ENCODE assay signal across 23 cellular contexts in the genomic region with DNA sequence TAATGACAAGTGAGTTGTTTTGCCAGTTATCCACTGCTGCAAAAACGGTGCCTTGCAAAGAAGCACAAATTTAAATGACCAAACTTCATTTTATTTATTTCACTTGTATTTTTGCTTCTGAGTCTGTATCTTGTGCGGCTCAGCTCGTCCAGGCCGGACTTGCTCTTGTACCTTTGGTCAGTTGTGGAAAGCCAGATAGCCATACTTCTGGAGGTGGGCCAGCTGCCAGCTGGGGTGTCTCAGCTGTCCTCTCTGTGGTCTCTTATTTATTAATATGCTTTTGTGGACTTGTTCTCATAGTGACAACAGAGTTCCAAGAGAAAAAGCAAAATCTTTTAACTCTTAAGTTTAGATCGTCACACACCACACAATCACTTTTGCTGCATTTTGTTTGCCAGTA.
A peak's percentile ranks its signal among the peaks of the same experiment; 100 is the strongest.
DNase-seq lines count a peak whose midpoint lies in the region; ATAC-seq, FAIRE-seq and TF ChIP-seq lines count a peak whose summit lies in the region.
"Had no signal": no experiment of that assay in that cellular context is flagged by ENCODE, and none has a peak within 500 bp of the region (broad histone marks: within the 10 kb centered on the region; RNA-seq: fewer than 3 reads in every experiment).

No MANE protein-coding gene starts in this region.

- no peak overlapping the region for H3K4me3 Mint-ChIP-seq in stimulated activated memory B cell treated with anti-CD40 and anti-IgM and Interleukin-4, amounts not matched to agents 10 μg/mL and 1 μg/mL and 100 μg/mL, for 72 hours
- H3K4me3 Mint-ChIP-seq: CD4-positive, alpha-beta memory T cell; GM23338 had no signal

- no peaks in the 10 kb centered on the region for H4K20me1 ChIP-seq in HepG2 (ENCODE audit: insufficient read depth, low read length)
- H4K20me1 ChIP-seq: BLaER1 treated with 17β-estradiol and CSF1 and Interleukin-3, amounts not matched to agents 10 nM and 100 nM had no signal

- H3K4me1 Mint-ChIP-seq in stimulated activated memory B cell treated with anti-CD40 and anti-IgM and Interleukin-4, amounts not matched to agents 10 μg/mL and 1 μg/mL and 100 μg/mL, for 72 hours, result peaks cover 6% of the 10 kb centered on the region

- CTCF ChIA-PET in HepG2 (lab: Yijun Ruan, JAX; ENCODE audit: low intra/inter-chr PET ratio, low total read pairs), result no interaction called here

- H3K36me3 Mint-ChIP-seq in stimulated activated memory B cell treated with anti-CD40 and anti-IgM and Interleukin-4, amounts not matched to agents 10 μg/mL and 1 μg/mL and 100 μg/mL, for 72 hours, result peaks cover 44% of the 10 kb centered on the region

- POLR2A ChIA-PET in HepG2 (lab: Yijun Ruan, JAX), result no interaction called here

- no peak for DNase-seq in right lobe of liver
- no peak for DNase-seq in HepG2 (ENCODE audit: low spot score)
- DNase-seq in body of pancreas, result peak in 3 of 4 donors; percentile 16 to 58 (median 18)
- peak; percentile 86 for DNase-seq in myocyte (ENCODE audit: low read depth)
- no peak for DNase-seq in NCI-H69 (lab: John Stamatoyannopoulos, UW)
- no peak for DNase-seq in NCI-H1417 (lab: John Stamatoyannopoulos, UW)
- DNase-seq: ACHN; CD4-positive, alpha-beta memory T cell; DND-41; HCEC 1CT; KBM-7; NCI-H1092 treated with DMSO at 0.1 percent for 48 hours; NCI-H146; NCI-H2029; NCI-H2227 treated with DMSO at 0.1 percent for 48 hours; NCI-H524; NCI-H82 had no signal

- no peak for TF ChIP-seq CTCF in right lobe of liver (IDR thresholded peaks at IDR 0.05)
- TF ChIP-seq CTCF in HepG2 (CRISPR knock-in tag; IDR thresholded peaks at IDR 0.05), result no peak
- no peak for TF ChIP-seq CTCF in body of pancreas (IDR thresholded peaks at IDR 0.05)

- TF ChIP-seq RAD21 in HepG2 (CRISPR knock-in tag; IDR thresholded peaks at IDR 0.05), result no peak

- no peak overlapping the region for H2AFZ ChIP-seq in HepG2 (ENCODE audit: low read length)
- H2AFZ ChIP-seq: GM23338 had no signal

- in situ Hi-C loops in HepG2 (cut with HindIII; ENCODE audit: extremely low pct_ligation_motif_present, low pct_unique_long_range_greater_than_20kb), result no loop called here

- TF ChIP-seq EP300 in HepG2 (IDR thresholded peaks at IDR 0.05; ENCODE audit: low read depth in 2 of 2, low read length in 2 of 2), result no peak
- TF ChIP-seq EP300 in HepG2 (CRISPR knock-in tag; IDR thresholded peaks at IDR 0.05; ENCODE audit: borderline replicate concordance), result no peak

- H3K9me3 ChIP-seq in right lobe of liver, result no peaks in the 10 kb centered on the region
- no peaks in the 10 kb centered on the region for H3K9me3 ChIP-seq in HepG2 (ENCODE audit: low read length)
- H3K9me3 ChIP-seq in body of pancreas, result no peaks in the 10 kb centered on the region
- H3K9me3 ChIP-seq: SJSA1 had no signal

- no peaks in the 10 kb centered on the region for H3K27me3 Mint-ChIP-seq in stimulated activated memory B cell treated with anti-CD40 and anti-IgM and Interleukin-4, amounts not matched to agents 10 μg/mL and 1 μg/mL and 100 μg/mL, for 72 hours
- H3K27me3 Mint-ChIP-seq: CD4-positive, alpha-beta memory T cell had no signal

- TF ChIP-seq POLR2A in right lobe of liver (IDR thresholded peaks at IDR 0.05) (no peak), HepG2 (IDR thresholded peaks at IDR 0.05; ENCODE audit: insufficient read depth in 1 of 2, low read depth in 2 of 2, low read length in 2 of 2) (no peak), body of pancreas (IDR thresholded peaks at IDR 0.05) (no peak)

- H3K36me3 ChIP-seq in right lobe of liver (peaks cover 0 to 22% (median 14%) of the 10 kb centered on the region in 4 donors), HepG2 (replicated peaks in 1 of 2; ENCODE audit: control insufficient read depth in 1 of 2, insufficient read depth in 2 of 2, low read length in 2 of 2) (peaks cover 6 to 20% of the 10 kb centered on the region in 2 experiments), body of pancreas (replicated peaks in 1 of 2; ENCODE audit: insufficient read depth in 1 of 2, low read depth in 2 of 2) (no peaks in the 10 kb centered on the region)

- ATAC-seq in right lobe of liver, result peak in 3 of 4 donors; percentile 21 to 74 (median 54)
- ATAC-seq in HepG2, result no peak
- no peak for ATAC-seq in body of pancreas
- ATAC-seq in stimulated activated memory B cell treated with anti-CD40 and anti-IgM and Interleukin-4, amounts not matched to agents 10 μg/mL and 1 μg/mL and 100 μg/mL, for 72 hours, result no peak
- ATAC-seq: GM12878, GM23338, Panc1 had no signal

- no peak overlapping the region for H3K9ac ChIP-seq in HepG2 (ENCODE audit: insufficient read depth, low read depth, low read length)
- H3K9ac ChIP-seq: BLaER1 treated with 17β-estradiol and CSF1 and Interleukin-3, amounts not matched to agents 10 nM and 100 nM had no signal

- no peak for FAIRE-seq in HepG2 (lab: Jason Lieb, UNC)
- FAIRE-seq: GM12878 had no signal

- no TSS peak for BruUV-seq in HepG2 (replicated peaks; lab: Mats Ljungman, UMichigan)

- no peak overlapping the region for H3K27ac Mint-ChIP-seq in stimulated activated memory B cell treated with anti-CD40 and anti-IgM and Interleukin-4, amounts not matched to agents 10 μg/mL and 1 μg/mL and 100 μg/mL, for 72 hours
- H3K27ac Mint-ChIP-seq: CD4-positive, alpha-beta memory T cell; GM23338 had no signal

- H3K27me3 ChIP-seq in right lobe of liver (no peaks in the 10 kb centered on the region), HepG2 (ENCODE audit: control insufficient read depth in 1 of 2, insufficient read depth in 2 of 2, low read length in 2 of 2) (no peaks in the 10 kb centered on the region), body of pancreas (no peaks in the 10 kb centered on the region)
- H3K27me3 ChIP-seq: BLaER1 treated with 17β-estradiol and CSF1 and Interleukin-3, amounts not matched to agents 10 nM and 100 nM; SJSA1 had no signal

- no peak overlapping the region for H3K27ac ChIP-seq in right lobe of liver
- H3K27ac ChIP-seq in HepG2 (ENCODE audit: extremely low read length, insufficient read depth, low read length), result no peak overlapping the region
- H3K27ac ChIP-seq in body of pancreas, result no peak overlapping the region
- H3K27ac ChIP-seq: BLaER1 treated with 17β-estradiol and CSF1 and Interleukin-3, amounts not matched to agents 10 nM and 100 nM; SJSA1 had no signal

- H3K79me2 ChIP-seq in HepG2 (ENCODE audit: insufficient read depth, low read length), result no peaks in the 10 kb centered on the region

- peaks cover 3% of the 10 kb centered on the region for H3K9me3 Mint-ChIP-seq in stimulated activated memory B cell treated with anti-CD40 and anti-IgM and Interleukin-4, amounts not matched to agents 10 μg/mL and 1 μg/mL and 100 μg/mL, for 72 hours
- H3K9me3 Mint-ChIP-seq: GM23338 had no signal

- H3K4me2 ChIP-seq in HepG2 (ENCODE audit: low read depth, low read length), result no peak overlapping the region
- H3K4me2 ChIP-seq: BLaER1 treated with 17β-estradiol and CSF1 and Interleukin-3, amounts not matched to agents 10 nM and 100 nM; GM23338 had no signal

- H3K4me1 ChIP-seq in right lobe of liver, result peaks cover 0 to 8% (median 0%) of the 10 kb centered on the region in 4 donors
- H3K4me1 ChIP-seq in HepG2 (ENCODE audit: insufficient read depth, low read length), result peaks cover 7% of the 10 kb centered on the region
- H3K4me1 ChIP-seq in body of pancreas, result peaks cover 11% of the 10 kb centered on the region
- H3K4me1 ChIP-seq: BLaER1 treated with 17β-estradiol and CSF1 and Interleukin-3, amounts not matched to agents 10 nM and 100 nM; SJSA1 had no signal

- intact Hi-C loops in right lobe of liver (cut with DNase I) (no loop called here), HepG2 (cut with micrococcal nuclease; ENCODE audit: unreplicated experiment) (no loop called here), body of pancreas (cut with DNase I) (no loop called here)

- no peak overlapping the region for H3K4me3 ChIP-seq in right lobe of liver
- no peak overlapping the region for H3K4me3 ChIP-seq in HepG2 (replicated peaks in 1 of 3; ENCODE audit: insufficient read depth in 1 of 3, low read depth in 2 of 3, low read length in 3 of 3)
- no peak overlapping the region for H3K4me3 ChIP-seq in body of pancreas
- H3K4me3 ChIP-seq: BLaER1 treated with 17β-estradiol and CSF1 and Interleukin-3, amounts not matched to agents 10 nM and 100 nM; GM12878; GM23338; SJSA1 had no signal

- 42% methylated on average over 5 of the region's 5 CpGs for WGBS in right lobe of liver (ENCODE audit: insufficient coverage, low coverage, low lambda C conversion rate, missing lambda C conversion rate)
- WGBS in HepG2 (ENCODE audit: low lambda C conversion rate), result 94% methylated on average over 5 of the region's 5 CpGs
- WGBS in body of pancreas, 2 donors, result 37 to 45% methylated on average over 5 of the region's 5 CpGs

TF ChIP-seq in HepG2, 621 proteins besides CTCF, POLR2A, EP300 and RAD21 (continues in another document):
- TF ChIP-seq TEAD3 (CRISPR knock-in tag; optimal IDR thresholded peaks at IDR 0.05; ENCODE audit: borderline replicate concordance) (no peak), TGIF2 (CRISPR knock-in tag; IDR thresholded peaks at IDR 0.05) (no peak), TCF7 (IDR thresholded peaks at IDR 0.05; ENCODE audit: low read depth) (no peak), ARHGAP35 (CRISPR knock-in tag; IDR thresholded peaks at IDR 0.05; ENCODE audit: borderline replicate concordance) (no peak), ZNF354B (CRISPR knock-in tag; IDR thresholded peaks at IDR 0.05) (no peak), GTF2F1 (IDR thresholded peaks at IDR 0.05; ENCODE audit: low read length) (no peak), ZNF451 (CRISPR knock-in tag; IDR thresholded peaks at IDR 0.05) (no peak), ATF6 (CRISPR knock-in tag; conservative IDR thresholded peaks at IDR 0.05) (no peak), ZNF564 (CRISPR knock-in tag; IDR thresholded peaks at IDR 0.05) (no peak), ZNF205 (CRISPR knock-in tag; IDR thresholded peaks at IDR 0.05) (no peak), CHD2 (IDR thresholded peaks at IDR 0.05; ENCODE audit: low read depth, low read length) (no peak), NCOA2 (CRISPR knock-in tag; IDR thresholded peaks at IDR 0.05) (no peak)

Comparison
In these comparisons a context has a peak if more than half of its experiments do, and no peak if none do; other contexts are left out.
1. ATAC-seq: peak in right lobe of liver (3 of 4); none in HepG2 (single experiment), body of pancreas (single experiment) and stimulated activated memory B cell treated with anti-CD40 and anti-IgM and Interleukin-4, amounts not matched to agents 10 μg/mL and 1 μg/mL and 100 μg/mL, for 72 hours (single experiment).
2. DNase-seq: peak in body of pancreas (3 of 4) and myocyte (single experiment); none in right lobe of liver (0 of 3), HepG2 (single experiment), NCI-H69 (single experiment) and NCI-H1417 (0 of 3).